ENCODE assay signal across 8 cellular contexts in genomic region chr12:112900298-112901145, GRCh38. TPM values are rescaled to one million over a fixed set of nuclear protein-coding genes. Genes with fewer than 3 reads are reported as not detected.
DNase-seq lines count a peak whose midpoint lies in the region; ATAC-seq, FAIRE-seq and TF ChIP-seq lines count a peak whose summit lies in the region.

No MANE protein-coding gene starts in this region.

- CTCF ChIA-PET in activated CD4-positive, alpha-beta T cell treated with anti-CD3 and anti-CD28 coated beads, Interleukin-2, amount 10 ng/mL, durations not matched to agents 7 days and 5 days (lab: Charles Lee): interaction anchor here (0.6 to 1.9 kb wide), 10 partner anchors 11 to 296 kb away, joined by 3 to 13 read pairs (median 4); partner anchors contain the start of gene OAS3

- FAIRE-seq in GM18507 (lab: Jason Lieb, UNC): peak; percentile 93

- intact Hi-C loops in esophagus squamous epithelium (cut with DNase I): no loop called here

- TF ChIP-seq POLR2A in esophagus squamous epithelium (IDR thresholded peaks at IDR 0.05): no peak

- DNase-seq in BE2C (no peak), GM18507 (ENCODE audit: extremely low spot score, insufficient read length, low read depth) (peak; percentile 48), NCI-H2196 treated with DMSO at 0.1 percent for 48 hours (lab: John Stamatoyannopoulos, UW; ENCODE audit: unreplicated experiment) (peak; percentile 86), esophagus squamous epithelium (lab: John Stamatoyannopoulos, UW) (no peak), GOT3 (lab: John Stamatoyannopoulos, UW) (no peak)
- DNase-seq in activated CD4-positive, alpha-beta T cell treated with anti-CD3 and anti-CD28 coated beads, Interleukin-2, amount 10 ng/mL, durations not matched to agents 7 days and 5 days: peak; percentile 60

- peaks cover 42% of the 10 kb centered on the region for H3K4me1 Mint-ChIP-seq in activated CD4-positive, alpha-beta T cell treated with anti-CD3 and anti-CD28 coated beads, Interleukin-2, amount 10 ng/mL, durations not matched to agents 7 days and 5 days

- H3K4me3 ChIP-seq in BE2C (ENCODE audit: low read depth, low read length): no peak overlapping the region
- no peak overlapping the region for H3K4me3 ChIP-seq in esophagus squamous epithelium
- no peak overlapping the region for H3K4me3 ChIP-seq in parathyroid adenoma (ENCODE audit: low read depth, low read length)

- ATAC-seq in HG02852 (IDR thresholded peaks at IDR 0.05; ENCODE audit: unreplicated experiment): no peak

- no peaks in the 10 kb centered on the region for H3K79me2 ChIP-seq in parathyroid adenoma

- POLR2A ChIA-PET in activated CD4-positive, alpha-beta T cell treated with anti-CD3 and anti-CD28 coated beads, Interleukin-2, amount 10 ng/mL, durations not matched to agents 7 days and 5 days (lab: Charles Lee): interaction anchor here (0.6 to 0.7 kb wide), 2 partner anchors 64 to 173 kb away, joined by 4 read pairs; no protein-coding TSS in a partner anchor

- H3K27ac ChIP-seq in esophagus squamous epithelium (no peak overlapping the region), parathyroid adenoma (no peak overlapping the region)

- H3K4me1 ChIP-seq in BE2C (peaks cover 9% of the 10 kb centered on the region), esophagus squamous epithelium (peaks cover 0 to 20% (median 5%) of the 10 kb centered on the region in 3 donors), parathyroid adenoma (peaks cover 10% of the 10 kb centered on the region)

- H3K4me3 Mint-ChIP-seq in activated CD4-positive, alpha-beta T cell treated with anti-CD3 and anti-CD28 coated beads, Interleukin-2, amount 10 ng/mL, durations not matched to agents 7 days and 5 days: no peak overlapping the region

- peaks cover 4% of the 10 kb centered on the region for H3K36me3 Mint-ChIP-seq in activated CD4-positive, alpha-beta T cell treated with anti-CD3 and anti-CD28 coated beads, Interleukin-2, amount 10 ng/mL, durations not matched to agents 7 days and 5 days (ENCODE audit: low read depth)

- H3K9ac ChIP-seq in parathyroid adenoma: no peak overlapping the region

- peak overlapping the region; percentile 9 for H2AFZ ChIP-seq in parathyroid adenoma

- H3K27me3 ChIP-seq in BE2C: no peaks in the 10 kb centered on the region
- peaks cover 0 to 30% (median 0%) of the 10 kb centered on the region in 4 donors for H3K27me3 ChIP-seq in esophagus squamous epithelium
- no peaks in the 10 kb centered on the region for H3K27me3 ChIP-seq in parathyroid adenoma (ENCODE audit: control insufficient read depth, insufficient read depth, low read length)

- no peak overlapping the region for H3K4me2 ChIP-seq in parathyroid adenoma (ENCODE audit: low read length)

- peak; percentile 79 for TF ChIP-seq CTCF in BE2C (IDR thresholded peaks at IDR 0.05; ENCODE audit: low read depth, low read length)
- TF ChIP-seq CTCF in esophagus squamous epithelium (IDR thresholded peaks at IDR 0.05): peak; percentile 61 to 83 (median 74)
- TF ChIP-seq CTCF in parathyroid adenoma (IDR thresholded peaks at IDR 0.05): peak; percentile 76

- no peak overlapping the region for H3K27ac Mint-ChIP-seq in activated CD4-positive, alpha-beta T cell treated with anti-CD3 and anti-CD28 coated beads, Interleukin-2, amount 10 ng/mL, durations not matched to agents 7 days and 5 days

- 78 to 84% methylated on average over 10 to 11 of the region's 11 CpGs for WGBS in esophagus squamous epithelium, 2 donors

- H3K9me3 Mint-ChIP-seq in activated CD4-positive, alpha-beta T cell treated with anti-CD3 and anti-CD28 coated beads, Interleukin-2, amount 10 ng/mL, durations not matched to agents 7 days and 5 days: no peaks in the 10 kb centered on the region

- H3K9me3 ChIP-seq in BE2C (no peaks in the 10 kb centered on the region; the same call in 1 of the 2 replicates), esophagus squamous epithelium (no peaks in the 10 kb centered on the region), parathyroid adenoma (ENCODE audit: control insufficient read depth, low read length) (no peaks in the 10 kb centered on the region)

- peaks cover 16% of the 10 kb centered on the region for H3K27me3 Mint-ChIP-seq in activated CD4-positive, alpha-beta T cell treated with anti-CD3 and anti-CD28 coated beads, Interleukin-2, amount 10 ng/mL, durations not matched to agents 7 days and 5 days

- H3K36me3 ChIP-seq in BE2C: peaks cover 35% of the 10 kb centered on the region
- H3K36me3 ChIP-seq in esophagus squamous epithelium: no peaks in the 10 kb centered on the region
- H3K36me3 ChIP-seq in parathyroid adenoma (ENCODE audit: control insufficient read depth, insufficient read depth, low read length): no peaks in the 10 kb centered on the region

RNA-seq across cellular contexts. Expression of gene OAS1, which starts 6.2 kb away (rescaled TPM):
- polyA plus RNA-seq in BE2C (2012; ENCODE audit: insufficient read depth, insufficient read length, low read depth): 12.6 TPM
- total RNA-seq in activated CD4-positive, alpha-beta T cell treated with anti-CD3 and anti-CD28 coated beads, Interleukin-2, amount 10 ng/mL, durations not matched to agents 7 days and 5 days: 100 to 1,000 TPM; 194 to 197 TPM
- 100 to 1,000 TPM in 1 of 4 donors, 10 to 100 TPM in 3; 32.1 to 115 (median 50.8) TPM for total RNA-seq in esophagus squamous epithelium

RNA-seq across cellular contexts. Expression of gene OAS3, which starts 37.8 kb away (rescaled TPM):
- polyA plus RNA-seq in BE2C (2012; ENCODE audit: insufficient read depth, insufficient read length, low read depth): 6.2 TPM
- total RNA-seq in activated CD4-positive, alpha-beta T cell treated with anti-CD3 and anti-CD28 coated beads, Interleukin-2, amount 10 ng/mL, durations not matched to agents 7 days and 5 days: 100 to 1,000 TPM; 202 to 204 TPM
- 10 to 100 TPM; 25.2 to 40.0 (median 32.3) TPM for total RNA-seq in esophagus squamous epithelium

Comparison
In these comparisons a context has a peak if more than half of its experiments do, and no peak if none do; other contexts are left out.
1. DNase-seq: peak in GM18507 (single experiment), NCI-H2196 treated with DMSO at 0.1 percent for 48 hours (single experiment) and activated CD4-positive, alpha-beta T cell treated with anti-CD3 and anti-CD28 coated beads, Interleukin-2, amount 10 ng/mL, durations not matched to agents 7 days and 5 days (single experiment); none in BE2C (single experiment), esophagus squamous epithelium (single experiment) and GOT3 (single experiment).
2. RNA of gene OAS3, which starts 37.8 kb away (total RNA-seq): 202 to 204 TPM in activated CD4-positive, alpha-beta T cell treated with anti-CD3 and anti-CD28 coated beads, Interleukin-2, amount 10 ng/mL, durations not matched to agents 7 days and 5 days; 25.2 to 40.0 TPM in esophagus squamous epithelium; every median in the first group is over 4 times any median in the second.
3. Peak in every context shown above with its lines, with median percentiles within 50 percentile points of each other: CTCF ChIP-seq.